ENCODE assay signal across 9 cellular contexts in the genomic region with DNA sequence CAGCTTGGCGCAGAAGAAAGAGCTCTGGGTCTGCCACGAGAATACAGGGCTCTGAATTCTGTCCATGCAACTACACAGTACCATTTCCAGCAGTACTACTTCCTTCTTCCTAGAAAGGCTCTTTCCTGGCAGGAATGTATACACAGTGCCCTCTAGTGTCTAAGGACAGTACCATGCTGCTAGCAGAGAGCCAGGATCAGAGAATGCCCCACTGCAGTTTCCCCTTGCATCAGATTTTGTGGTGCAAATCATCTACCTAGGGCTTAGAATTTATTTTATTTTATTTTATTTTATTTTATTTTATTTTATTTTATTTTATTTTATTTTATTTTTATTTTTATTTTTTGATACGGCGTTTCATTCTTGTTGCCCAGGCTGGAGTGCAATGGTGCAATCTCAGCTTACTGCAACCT. TPM values are rescaled to one million over a fixed set of nuclear protein-coding genes. Genes with fewer than 3 reads are reported as not detected.
DNase-seq lines count a peak whose midpoint lies in the region; TF ChIP-seq lines count a peak whose summit lies in the region.
"Had no signal": no experiment of that assay in that cellular context is flagged by ENCODE, and none has a peak within 500 bp of the region (broad histone marks: within the 10 kb centered on the region; RNA-seq: fewer than 3 reads in every experiment).

No MANE protein-coding gene starts in this region.

- no peaks in the 10 kb centered on the region for H3K36me3 Mint-ChIP-seq in neural crest cell (ENCODE audit: low read depth)

- H3K9ac ChIP-seq in mammary epithelial cell (ENCODE audit: insufficient read depth, low read length) = no peak overlapping the region

- no peak for TF ChIP-seq POLR2A in vagina (IDR thresholded peaks at IDR 0.05)

- DNase-seq in BE2C (no peak), GM13977 (ENCODE audit: low spot score) (peak; percentile 73), NCI-H460 (ENCODE audit: extremely low read depth, low read depth) (peak; percentile 65), mammary epithelial cell (peak; percentile 52), neural crest cell (ENCODE audit: low read depth, low spot score) (peak; percentile 24), globus pallidus (ENCODE audit: low spot score) (no peak), vagina (ENCODE audit: extremely low spot score in 2 of 2) (no peak), hippocampal formation (lab: John Stamatoyannopoulos, UW) (no peak)

- H3K27ac Mint-ChIP-seq in neural crest cell (ENCODE audit: unreplicated experiment) = no peak overlapping the region

- no peak overlapping the region for H3K4me3 ChIP-seq in BE2C (ENCODE audit: low read depth, low read length)
- H3K4me3 ChIP-seq in mammary epithelial cell (replicated peaks in 1 of 3; ENCODE audit: insufficient read depth in 1 of 3, low read depth in 2 of 3, low read length in 3 of 3) = no peak overlapping the region
- no peak overlapping the region for H3K4me3 ChIP-seq in vagina

- dilution Hi-C loops in mammary epithelial cell (cut with HindIII; ENCODE audit: low sequenced_read_pairs) = no loop called here

- H3K27ac ChIP-seq in mammary epithelial cell (ENCODE audit: insufficient read depth, low read depth, low read length) (no peak overlapping the region), vagina (no peak overlapping the region)

- intact Hi-C loops in mammary epithelial cell (cut with micrococcal nuclease) (loop anchor here (1.0 to 5.0 kb wide), 4 partner anchors 84 to 1029 kb away; no protein-coding TSS in a partner anchor), vagina (cut with DNase I) (no loop called here)

- WGBS in mammary epithelial cell (ENCODE audit: low coverage, missing lambda C conversion rate) = 55% methylated on average over 4 of the region's 4 CpGs

- in situ Hi-C loops in GM13977 (cut with MboI; ENCODE audit: low pct_unique_long_range_greater_than_20kb, low sequenced_read_pairs, unreplicated experiment) (no loop called here), mammary epithelial cell (cut with MboI; ENCODE audit: low sequenced_read_pairs in 2 of 2) (loop anchor here (5.0 kb wide), 1 partner anchor 84 kb away; no protein-coding TSS in a partner anchor)

- H3K4me1 Mint-ChIP-seq in neural crest cell = peaks cover 16% of the 10 kb centered on the region

- no peak overlapping the region for H2AFZ ChIP-seq in mammary epithelial cell (ENCODE audit: low read depth, low read length)

- BruUV-seq in mammary epithelial cell (replicated peaks; lab: Mats Ljungman, UMichigan) = no TSS peak

- no peaks in the 10 kb centered on the region for H3K79me2 ChIP-seq in mammary epithelial cell (ENCODE audit: insufficient read depth, low read length)

- H3K4me1 ChIP-seq in BE2C (no peaks in the 10 kb centered on the region), mammary epithelial cell (ENCODE audit: insufficient read depth, low read length) (no peaks in the 10 kb centered on the region), vagina (no peaks in the 10 kb centered on the region)

- H3K27me3 ChIP-seq in BE2C (no peaks in the 10 kb centered on the region), mammary epithelial cell (ENCODE audit: insufficient read depth, low read length) (no peaks in the 10 kb centered on the region), vagina (no peaks in the 10 kb centered on the region)

- no peak overlapping the region for H3K4me2 ChIP-seq in mammary epithelial cell (ENCODE audit: insufficient read depth, low read depth, low read length)

- H3K9me3 Mint-ChIP-seq in neural crest cell = no peaks in the 10 kb centered on the region

- TF ChIP-seq CTCF in BE2C (IDR thresholded peaks at IDR 0.05; ENCODE audit: low read depth, low read length) (peak; percentile 66), GM13977 (IDR thresholded peaks at IDR 0.05; ENCODE audit: extremely low read depth, insufficient read depth, missing control alignments) (peak; percentile 63), mammary epithelial cell (conservative IDR thresholded peaks at IDR 0.05 in 1 of 2, IDR thresholded peaks at IDR 0.05 in 1 of 2; ENCODE audit: extremely low read depth in 1 of 2, insufficient read depth in 1 of 2, low read depth in 1 of 2, low read length in 2 of 2) (peak; percentile 85 to 91), neural crest cell (conservative IDR thresholded peaks at IDR 0.05) (peak; percentile 84), vagina (IDR thresholded peaks at IDR 0.05) (no peak)

- peaks cover 24% of the 10 kb centered on the region for H3K27me3 Mint-ChIP-seq in neural crest cell (ENCODE audit: low read depth)

- CTCF ChIA-PET in mammary epithelial cell (lab: Charles Lee; ENCODE audit: low non-redundant PET) = interaction anchor here (0.9 kb wide), 1 partner anchor 84 kb away, joined by 8 read pairs; no protein-coding TSS in a partner anchor

- no peaks in the 10 kb centered on the region for H3K36me3 ChIP-seq in BE2C
- no peaks in the 10 kb centered on the region for H3K36me3 ChIP-seq in mammary epithelial cell (ENCODE audit: insufficient read depth, low read length)
- H3K36me3 ChIP-seq in vagina = no peaks in the 10 kb centered on the region

- peak overlapping the region; percentile 7 for H3K4me3 Mint-ChIP-seq in neural crest cell

- H4K20me1 ChIP-seq in mammary epithelial cell (ENCODE audit: insufficient read depth, low read length) = no peaks in the 10 kb centered on the region

- H3K9me3 ChIP-seq in BE2C (no peaks in the 10 kb centered on the region), mammary epithelial cell (replicated peaks; ENCODE audit: insufficient read depth, low read length) (no peaks in the 10 kb centered on the region), vagina (no peaks in the 10 kb centered on the region)

RNA-seq across cellular contexts. Expression of gene PAX7, which starts 50.8 kb away (rescaled TPM):
- not detected for polyA plus RNA-seq in BE2C (2012; ENCODE audit: insufficient read depth, insufficient read length, low read depth)
- total RNA-seq in NCI-H460 (2014; rRNA removed; shearing (Covaris generic)) = 0.98 and 1.4 TPM in 2 replicates
- polyA plus RNA-seq in NCI-H460 (2014; cell fraction: nucleus; rRNA removed) = 0.60 and 0.85 TPM in 2 replicates
- not detected for total RNA-seq in mammary epithelial cell
- polyA plus RNA-seq in mammary epithelial cell = not detected
- polyA minus RNA-seq in mammary epithelial cell = not detected
- 10.2 and 10.9 TPM in 2 replicates for total RNA-seq in neural crest cell
- total RNA-seq in vagina = not detected
- polyA plus RNA-seq: urinary bladder had no signal

Comparison
In these comparisons a context has a peak if more than half of its experiments do, and no peak if none do; other contexts are left out.
1. DNase-seq: peak in GM13977 (single experiment), NCI-H460 (single experiment), mammary epithelial cell (single experiment) and neural crest cell (single experiment); none in BE2C (single experiment), globus pallidus (single experiment), vagina (0 of 2) and hippocampal formation (0 of 2).
2. CTCF ChIP-seq: peak in BE2C (single experiment), GM13977 (single experiment), mammary epithelial cell (2 of 2) and neural crest cell (single experiment); none in vagina (0 of 3).